9 cellular contexts compared by ENCODE assay signal in the genomic region with DNA sequence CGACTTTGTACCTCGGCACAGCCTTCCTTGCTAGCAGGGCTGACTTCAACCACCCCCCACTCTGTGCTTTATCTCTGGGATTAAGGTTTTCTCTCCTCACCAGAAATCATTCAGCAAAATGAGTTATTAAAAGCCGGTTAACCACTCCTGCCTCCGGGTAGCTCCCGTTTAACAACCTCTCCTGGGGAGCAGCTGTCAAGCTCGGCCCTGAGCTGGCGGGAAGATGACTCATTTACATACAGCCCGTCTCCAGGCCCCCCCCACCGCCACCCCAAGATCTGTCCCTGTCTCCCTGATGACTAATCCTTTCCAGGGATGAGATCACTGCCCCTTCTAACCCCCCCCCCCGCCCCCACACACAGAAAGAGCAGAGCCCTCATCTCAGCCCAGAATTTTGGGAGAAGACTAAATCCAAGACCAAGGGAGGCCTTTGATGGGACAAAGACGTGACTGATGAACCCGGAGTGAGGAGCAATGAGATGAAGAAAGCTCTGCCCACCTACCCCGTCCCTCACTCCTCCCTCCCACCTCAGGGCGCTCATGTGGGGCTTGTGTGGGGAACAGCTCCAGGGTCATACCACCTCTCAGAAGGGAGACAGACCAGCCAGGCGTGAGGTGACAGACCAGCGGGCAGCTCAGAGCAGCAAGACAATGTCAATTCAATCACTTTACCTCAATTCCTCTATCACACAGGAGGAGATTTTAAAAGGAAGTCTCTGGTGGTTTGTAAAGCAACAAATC.
DNase-seq lines count a peak whose midpoint lies in the region; ATAC-seq and TF ChIP-seq lines count a peak whose summit lies in the region.
"Had no signal": no experiment of that assay in that cellular context is flagged by ENCODE, and none has a peak within 500 bp of the region (broad histone marks: within the 10 kb centered on the region; RNA-seq: fewer than 3 reads in every experiment).

No MANE protein-coding gene starts in this region.

- DNase-seq in AG09309 (ENCODE audit: low read depth) (peak; percentile 70), SK-N-MC (ENCODE audit: low read depth, low spot score) (no peak), hepatic stellate cell (ENCODE audit: low spot score) (peak; percentile 85), putamen (ENCODE audit: low spot score) (no peak), UCSD-AML1 (lab: John Stamatoyannopoulos, UW; ENCODE audit: unreplicated experiment) (no peak), HUDEP-2 (lab: John Stamatoyannopoulos, UW; ENCODE audit: unreplicated experiment in 76 of 76) (no peak)

- no peak for ATAC-seq in HG03045 (IDR thresholded peaks at IDR 0.05; ENCODE audit: unreplicated experiment)

- no peaks in the 10 kb centered on the region for H3K36me3 ChIP-seq in HEK293 (ENCODE audit: control insufficient read depth in 2 of 2, insufficient read depth in 1 of 2, low read length in 2 of 2)
- H3K36me3 ChIP-seq in SK-N-MC (ENCODE audit: insufficient read depth, low read length), result no peaks in the 10 kb centered on the region

- H3K27ac ChIP-seq in HEK293 (ENCODE audit: extremely low read depth, low read depth, low read length) (no peak overlapping the region), SK-N-MC (no peak overlapping the region)
- H3K27ac ChIP-seq: KMS-11 had no signal

- CTCF ChIA-PET in HEK293 (lab: Yijun Ruan, JAX), result interaction anchor here (0.6 to 1.2 kb wide), 4 partner anchors 10 to 446 kb away, joined by 3 to 5 read pairs (median 4); no protein-coding TSS in a partner anchor

- no peak overlapping the region for H3K9ac ChIP-seq in SK-N-MC (ENCODE audit: insufficient read length)
- H3K9ac ChIP-seq: KMS-11 had no signal

- H3K4me1 ChIP-seq in HEK293 (ENCODE audit: control insufficient read depth, insufficient read depth, low read length), result peaks cover 7% of the 10 kb centered on the region

- TF ChIP-seq CTCF in AG09309 (IDR thresholded peaks at IDR 0.05; ENCODE audit: control insufficient read depth, insufficient read depth, low read depth, low read length, missing control alignments) (no peak), HEK293 (tag by site-specific recombination; IDR thresholded peaks at IDR 0.05) (no peak)

- no peak overlapping the region for H3K4me3 ChIP-seq in AG09309 (ENCODE audit: control insufficient read depth, low read depth, low read length)
- no peak overlapping the region for H3K4me3 ChIP-seq in HEK293 (ENCODE audit: low read depth, low read length)
- peak overlapping the region; percentile 55 for H3K4me3 ChIP-seq in SK-N-MC

- H3K9me3 ChIP-seq in HEK293 (ENCODE audit: control insufficient read depth, insufficient read depth, low read depth, low read length), result no peaks in the 10 kb centered on the region
- no peaks in the 10 kb centered on the region for H3K9me3 ChIP-seq in SK-N-MC (ENCODE audit: low read depth, low read length)

- POLR2A ChIA-PET in HEK293 (lab: Yijun Ruan, JAX), result interaction anchor here (0.6 to 0.7 kb wide), 2 partner anchors 32 to 249 kb away, joined by 3 to 7 read pairs; a partner anchor contains a TSS

TF ChIP-seq in HEK293, 187 proteins besides CTCF, POLR2A, EP300 and RAD21 (continues in another document):
- TF ChIP-seq ZNF791 (tag by site-specific recombination; IDR thresholded peaks at IDR 0.05), result no peak
- peak; percentile 79 for TF ChIP-seq ZNF24 (tag by site-specific recombination; IDR thresholded peaks at IDR 0.05)
- 0 out of 2 replicates have a peak, but pooled peaks have one; percentile 30 for TF ChIP-seq BCL11A (tag by site-specific recombination; IDR thresholded peaks at IDR 0.05; ENCODE audit: low read depth)
- 0 out of 2 replicates have a peak, but pooled peaks have one; percentile 32 for TF ChIP-seq ZNF660 (tag by site-specific recombination; IDR thresholded peaks at IDR 0.05)
- no peak for TF ChIP-seq EGR2 (tag by site-specific recombination; IDR thresholded peaks at IDR 0.05; ENCODE audit: low read depth)
- TF ChIP-seq ZEB2 (tag by site-specific recombination; IDR thresholded peaks at IDR 0.05), result peak; percentile 80; the same call in 1 of the 2 replicates
- TF ChIP-seq, protein P1, sequence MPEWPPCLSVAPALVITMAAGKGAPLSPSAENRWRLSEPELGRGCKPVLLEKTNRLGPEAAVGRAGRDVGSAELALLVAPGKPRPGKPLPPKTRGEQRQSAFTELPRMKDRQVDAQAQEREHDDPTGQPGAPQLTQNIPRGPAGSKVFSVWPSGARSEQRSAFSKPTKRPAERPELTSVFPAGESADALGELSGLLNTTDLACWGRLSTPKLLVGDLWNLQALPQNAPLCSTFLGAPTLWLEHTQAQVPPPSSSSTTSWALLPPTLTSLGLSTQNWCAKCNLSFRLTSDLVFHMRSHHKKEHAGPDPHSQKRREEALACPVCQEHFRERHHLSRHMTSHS (tag by site-specific recombination; IDR thresholded peaks at IDR 0.05), result peak; percentile 64; the same call in 1 of the 2 replicates
- no peak for TF ChIP-seq ZNF776 (tag by site-specific recombination; IDR thresholded peaks at IDR 0.05; ENCODE audit: borderline replicate concordance)
- peak; percentile 78 for TF ChIP-seq IKZF3 (tag by site-specific recombination; IDR thresholded peaks at IDR 0.05)
- TF ChIP-seq YY2 (tag by site-specific recombination; IDR thresholded peaks at IDR 0.05), result no peak
- TF ChIP-seq ZNF530 (tag by site-specific recombination; IDR thresholded peaks at IDR 0.05; ENCODE audit: low read depth), result no peak
- peak; percentile 36; the same call in 1 of the 2 replicates for TF ChIP-seq ZFHX2 (tag by site-specific recombination; conservative IDR thresholded peaks at IDR 0.05)
- TF ChIP-seq ZNF843 (tag by site-specific recombination; IDR thresholded peaks at IDR 0.05), result peak; percentile 91
- peak; percentile 81 for TF ChIP-seq ZNF629 (tag by site-specific recombination; IDR thresholded peaks at IDR 0.05)
- TF ChIP-seq, protein P2, sequence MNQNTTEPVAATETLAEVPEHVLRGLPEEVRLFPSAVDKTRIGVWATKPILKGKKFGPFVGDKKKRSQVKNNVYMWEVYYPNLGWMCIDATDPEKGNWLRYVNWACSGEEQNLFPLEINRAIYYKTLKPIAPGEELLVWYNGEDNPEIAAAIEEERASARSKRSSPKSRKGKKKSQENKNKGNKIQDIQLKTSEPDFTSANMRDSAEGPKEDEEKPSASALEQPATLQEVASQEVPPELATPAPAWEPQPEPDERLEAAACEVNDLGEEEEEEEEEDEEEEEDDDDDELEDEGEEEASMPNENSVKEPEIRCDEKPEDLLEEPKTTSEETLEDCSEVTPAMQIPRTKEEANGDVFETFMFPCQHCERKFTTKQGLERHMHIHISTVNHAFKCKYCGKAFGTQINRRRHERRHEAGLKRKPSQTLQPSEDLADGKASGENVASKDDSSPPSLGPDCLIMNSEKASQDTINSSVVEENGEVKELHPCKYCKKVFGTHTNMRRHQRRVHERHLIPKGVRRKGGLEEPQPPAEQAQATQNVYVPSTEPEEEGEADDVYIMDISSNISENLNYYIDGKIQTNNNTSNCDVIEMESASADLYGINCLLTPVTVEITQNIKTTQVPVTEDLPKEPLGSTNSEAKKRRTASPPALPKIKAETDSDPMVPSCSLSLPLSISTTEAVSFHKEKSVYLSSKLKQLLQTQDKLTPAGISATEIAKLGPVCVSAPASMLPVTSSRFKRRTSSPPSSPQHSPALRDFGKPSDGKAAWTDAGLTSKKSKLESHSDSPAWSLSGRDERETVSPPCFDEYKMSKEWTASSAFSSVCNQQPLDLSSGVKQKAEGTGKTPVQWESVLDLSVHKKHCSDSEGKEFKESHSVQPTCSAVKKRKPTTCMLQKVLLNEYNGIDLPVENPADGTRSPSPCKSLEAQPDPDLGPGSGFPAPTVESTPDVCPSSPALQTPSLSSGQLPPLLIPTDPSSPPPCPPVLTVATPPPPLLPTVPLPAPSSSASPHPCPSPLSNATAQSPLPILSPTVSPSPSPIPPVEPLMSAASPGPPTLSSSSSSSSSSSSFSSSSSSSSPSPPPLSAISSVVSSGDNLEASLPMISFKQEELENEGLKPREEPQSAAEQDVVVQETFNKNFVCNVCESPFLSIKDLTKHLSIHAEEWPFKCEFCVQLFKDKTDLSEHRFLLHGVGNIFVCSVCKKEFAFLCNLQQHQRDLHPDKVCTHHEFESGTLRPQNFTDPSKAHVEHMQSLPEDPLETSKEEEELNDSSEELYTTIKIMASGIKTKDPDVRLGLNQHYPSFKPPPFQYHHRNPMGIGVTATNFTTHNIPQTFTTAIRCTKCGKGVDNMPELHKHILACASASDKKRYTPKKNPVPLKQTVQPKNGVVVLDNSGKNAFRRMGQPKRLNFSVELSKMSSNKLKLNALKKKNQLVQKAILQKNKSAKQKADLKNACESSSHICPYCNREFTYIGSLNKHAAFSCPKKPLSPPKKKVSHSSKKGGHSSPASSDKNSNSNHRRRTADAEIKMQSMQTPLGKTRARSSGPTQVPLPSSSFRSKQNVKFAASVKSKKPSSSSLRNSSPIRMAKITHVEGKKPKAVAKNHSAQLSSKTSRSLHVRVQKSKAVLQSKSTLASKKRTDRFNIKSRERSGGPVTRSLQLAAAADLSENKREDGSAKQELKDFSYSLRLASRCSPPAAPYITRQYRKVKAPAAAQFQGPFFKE (tag by site-specific recombination; IDR thresholded peaks at IDR 0.05; ENCODE audit: borderline replicate concordance), result no peak
- TF ChIP-seq ZBTB21 (tag by site-specific recombination; IDR thresholded peaks at IDR 0.05), result 0 out of 2 replicates have a peak, but pooled peaks have one; percentile 19
- TF ChIP-seq, protein P3, sequence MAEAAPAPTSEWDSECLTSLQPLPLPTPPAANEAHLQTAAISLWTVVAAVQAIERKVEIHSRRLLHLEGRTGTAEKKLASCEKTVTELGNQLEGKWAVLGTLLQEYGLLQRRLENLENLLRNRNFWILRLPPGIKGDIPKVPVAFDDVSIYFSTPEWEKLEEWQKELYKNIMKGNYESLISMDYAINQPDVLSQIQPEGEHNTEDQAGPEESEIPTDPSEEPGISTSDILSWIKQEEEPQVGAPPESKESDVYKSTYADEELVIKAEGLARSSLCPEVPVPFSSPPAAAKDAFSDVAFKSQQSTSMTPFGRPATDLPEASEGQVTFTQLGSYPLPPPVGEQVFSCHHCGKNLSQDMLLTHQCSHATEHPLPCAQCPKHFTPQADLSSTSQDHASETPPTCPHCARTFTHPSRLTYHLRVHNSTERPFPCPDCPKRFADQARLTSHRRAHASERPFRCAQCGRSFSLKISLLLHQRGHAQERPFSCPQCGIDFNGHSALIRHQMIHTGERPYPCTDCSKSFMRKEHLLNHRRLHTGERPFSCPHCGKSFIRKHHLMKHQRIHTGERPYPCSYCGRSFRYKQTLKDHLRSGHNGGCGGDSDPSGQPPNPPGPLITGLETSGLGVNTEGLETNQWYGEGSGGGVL (tag by site-specific recombination; IDR thresholded peaks at IDR 0.05), result peak; percentile 88

Comparison
In these comparisons a context has a peak if more than half of its experiments do, and no peak if none do; other contexts are left out.
1. DNase-seq: peak in AG09309 (single experiment) and hepatic stellate cell (single experiment); none in SK-N-MC (single experiment), putamen (single experiment), UCSD-AML1 (single experiment) and HUDEP-2 (0 of 76).